ENCODE assay signal across 8 cellular contexts in genomic region chr3:192408007-192408655, GRCh38.
DNase-seq lines count a peak whose midpoint lies in the region; ATAC-seq and TF ChIP-seq lines count a peak whose summit lies in the region.

No MANE protein-coding gene starts in this region.

- peaks cover 52% of the 10 kb centered on the region for H3K27me3 Mint-ChIP-seq in activated T-cell treated with anti-CD3 and anti-CD28 coated beads, Interleukin-2, amount 50 U/mL, for 72 hours (ENCODE audit: low read depth)

- peak overlapping the region; percentile 41 to 75 (median 61) for H3K4me3 ChIP-seq in heart left ventricle
- peak overlapping the region; percentile 49 for H3K4me3 ChIP-seq in parathyroid adenoma (ENCODE audit: low read depth, low read length)

- TF ChIP-seq CTCF in heart left ventricle (IDR thresholded peaks at IDR 0.05), result peak in 2 of 12 donors; percentile 5 to 7
- TF ChIP-seq CTCF in parathyroid adenoma (IDR thresholded peaks at IDR 0.05), result no peak

- no peak overlapping the region for H3K9ac ChIP-seq in parathyroid adenoma

- TF ChIP-seq POLR2A in heart left ventricle (IDR thresholded peaks at IDR 0.05), result no peak

- H3K27me3 ChIP-seq in heart left ventricle (peaks cover 0 to 32% (median 0%) of the 10 kb centered on the region in 9 donors), parathyroid adenoma (ENCODE audit: control insufficient read depth, insufficient read depth, low read length) (no peaks in the 10 kb centered on the region)

- peak overlapping the region; percentile 66 to 76 for H3K4me3 Mint-ChIP-seq in activated T-cell treated with anti-CD3 and anti-CD28 coated beads, Interleukin-2, amount 50 U/mL, for 72 hours

- H3K36me3 Mint-ChIP-seq in activated T-cell treated with anti-CD3 and anti-CD28 coated beads, Interleukin-2, amount 50 U/mL, for 72 hours (ENCODE audit: insufficient read depth in 2 of 2), result peaks cover 0 to 3% of the 10 kb centered on the region in 2 donors

- H3K9me3 ChIP-seq in heart left ventricle (no peaks in the 10 kb centered on the region), parathyroid adenoma (ENCODE audit: control insufficient read depth, low read length) (no peaks in the 10 kb centered on the region)

- peak overlapping the region in 2 of 12 donors; percentile 25 to 66 for H3K27ac ChIP-seq in heart left ventricle
- H3K27ac ChIP-seq in parathyroid adenoma, result no peak overlapping the region

- DNase-seq in D341Med (ENCODE audit: low spot score) (peak; percentile 26), heart left ventricle (peak in 4 of 5 donors; percentile 15 to 60 (median 32)), NOMO-1 (lab: John Stamatoyannopoulos, UW; ENCODE audit: unreplicated experiment in 2 of 2) (no peak)
- peak in 1 of 2 donors; percentile 1 for DNase-seq in activated T-cell treated with anti-CD3 and anti-CD28 coated beads, Interleukin-2, amount 50 U/mL, for 72 hours
- DNase-seq in activated CD4-positive, alpha-beta T cell treated with anti-CD3 and anti-CD28 coated beads for 48 hours, result no peak

- H3K79me2 ChIP-seq in parathyroid adenoma, result no peaks in the 10 kb centered on the region

- no peak for ATAC-seq in activated T-cell treated with anti-CD3 and anti-CD28 coated beads, Interleukin-2, amount 50 U/mL, for 72 hours (replicated peaks in 1 of 2)
- ATAC-seq in heart left ventricle (peak in 3 of 4 donors; percentile 12 to 43 (median 29)), HG03342 (IDR thresholded peaks at IDR 0.05; ENCODE audit: unreplicated experiment) (no peak), HG02840 (IDR thresholded peaks at IDR 0.05; ENCODE audit: low FRiP score, unreplicated experiment) (no peak)

- H3K4me1 ChIP-seq in heart left ventricle (peaks cover 0 to 46% (median 6%) of the 10 kb centered on the region in 12 donors), parathyroid adenoma (no peaks in the 10 kb centered on the region)

- no peaks in the 10 kb centered on the region for H3K9me3 Mint-ChIP-seq in activated T-cell treated with anti-CD3 and anti-CD28 coated beads, Interleukin-2, amount 50 U/mL, for 72 hours

- H3K4me1 Mint-ChIP-seq in activated T-cell treated with anti-CD3 and anti-CD28 coated beads, Interleukin-2, amount 50 U/mL, for 72 hours (ENCODE audit: low read depth), result no peaks in the 10 kb centered on the region

- peak overlapping the region; percentile 72 for H3K4me2 ChIP-seq in parathyroid adenoma (ENCODE audit: low read length)

- peak overlapping the region; percentile 10 for H2AFZ ChIP-seq in parathyroid adenoma

- no peaks in the 10 kb centered on the region for H3K36me3 ChIP-seq in heart left ventricle
- no peaks in the 10 kb centered on the region for H3K36me3 ChIP-seq in parathyroid adenoma (ENCODE audit: control insufficient read depth, insufficient read depth, low read length)

- no peak overlapping the region for H3K27ac Mint-ChIP-seq in activated T-cell treated with anti-CD3 and anti-CD28 coated beads, Interleukin-2, amount 50 U/mL, for 72 hours

- WGBS in heart left ventricle, 4 donors, result 31 to 45% (median 43%) methylated on average over 28 to 51 of the region's 51 CpGs

- intact Hi-C loops in heart left ventricle (cut with DNase I), result no loop called here

Comparison
In these comparisons a context has a peak if more than half of its experiments do, and no peak if none do; other contexts are left out.
1. DNase-seq: peak in D341Med (single experiment) and heart left ventricle (4 of 5); none in NOMO-1 (0 of 2) and activated CD4-positive, alpha-beta T cell treated with anti-CD3 and anti-CD28 coated beads for 48 hours (single experiment).
2. ATAC-seq: peak in heart left ventricle (3 of 4); none in activated T-cell treated with anti-CD3 and anti-CD28 coated beads, Interleukin-2, amount 50 U/mL, for 72 hours (0 of 2), HG03342 (single experiment) and HG02840 (single experiment).